In the genomic region with DNA sequence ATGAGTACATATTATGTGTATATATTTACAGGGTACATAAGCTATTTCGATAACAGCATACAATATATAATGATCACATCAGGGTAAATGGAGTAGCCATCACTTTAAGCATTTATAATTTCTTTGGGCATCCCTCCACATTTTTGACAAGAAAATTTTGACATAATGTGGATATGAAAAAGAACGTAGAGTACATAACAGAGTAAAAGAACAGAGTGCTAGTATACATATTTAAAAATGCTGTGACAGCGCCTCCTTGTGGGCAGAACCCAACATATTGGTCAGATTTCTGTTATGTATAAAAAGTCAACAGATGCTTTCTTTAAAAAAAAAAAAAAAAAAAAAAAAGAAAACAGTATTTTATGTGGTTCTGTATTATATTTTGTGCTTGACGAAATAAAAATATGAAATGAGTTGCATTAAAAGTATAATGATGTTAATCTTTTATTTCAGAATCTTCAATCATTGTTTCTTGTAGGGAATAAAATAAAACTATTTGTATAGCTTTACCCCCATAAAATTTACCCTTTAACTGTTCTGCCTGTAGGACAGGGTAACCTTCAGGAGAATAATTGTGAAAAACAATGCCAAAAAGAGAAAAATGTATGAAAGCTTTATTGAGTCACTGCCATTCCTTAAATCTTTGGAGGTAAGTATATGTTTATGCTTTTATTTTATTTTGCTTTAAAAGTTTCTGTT, we compare ENCODE assay signal across 8 cellular contexts. TPM values are rescaled to one million over a fixed set of nuclear protein-coding genes. Genes with fewer than 3 reads are reported as not detected.
DNase-seq lines count a peak whose midpoint lies in the region; ATAC-seq, FAIRE-seq and TF ChIP-seq lines count a peak whose summit lies in the region.

No MANE protein-coding gene starts in this region.

- ATAC-seq in A549 = peak; percentile 52 to 73; a peak in 3 of 6 replicates
- ATAC-seq in GM21526 (IDR thresholded peaks at IDR 0.05; ENCODE audit: low FRiP score, unreplicated experiment) = no peak

- no peak overlapping the region for H2AFZ ChIP-seq in H9 (ENCODE audit: low read length)

- H3K27ac ChIP-seq in A549 = no peak overlapping the region
- H3K27ac ChIP-seq in H9 (ENCODE audit: insufficient read length, low read depth, low read length) = no peak overlapping the region

- DNase-seq in A549 (ENCODE audit: low read depth in 1 of 2, low spot score in 1 of 2) (peak; percentile 18 to 67), H9 (no peak), NCI-H460 (ENCODE audit: extremely low read depth, low read depth) (peak; percentile 68), ecto neural progenitor cell (ENCODE audit: low spot score) (peak; percentile 59), middle frontal gyrus (ENCODE audit: extremely low spot score, low spot score) (peak; percentile 43)
- DNase-seq in activated CD4-positive, alpha-beta T cell treated with anti-CD3 and anti-CD28 coated beads, Interleukin-2, amount 50 U/mL, for 24 hours (ENCODE audit: low read depth in 1 of 2, low spot score in 1 of 2) = peak; percentile 49 to 74
- DNase-seq in stimulated activated CD8-positive, alpha-beta memory T cell treated with anti-CD3 and anti-CD28 coated beads, Interleukin-4, amount 100 ng/mL, for 48 hours = peak; percentile 86

- H3K4me1 ChIP-seq in A549 (peaks cover 5% of the 10 kb centered on the region; the same call in 1 of the 3 replicates), H9 (ENCODE audit: insufficient read depth, low read length) (no peaks in the 10 kb centered on the region)

- no peak overlapping the region for H3K18ac ChIP-seq in H9 (ENCODE audit: insufficient read length, low read depth, low read length)

- H4K5ac ChIP-seq in H9 (ENCODE audit: insufficient read length, low read depth, low read length) = no peak overlapping the region

- no peak overlapping the region for H3K4ac ChIP-seq in H9 (ENCODE audit: low read depth, low read length)

- peak; percentile 69 to 81 for TF ChIP-seq RAD21 in A549 (conservative IDR thresholded peaks at IDR 0.05 in 1 of 2, IDR thresholded peaks at IDR 0.05 in 1 of 2)

- H2BK120ac ChIP-seq in H9 (ENCODE audit: low read depth, low read length, poor library complexity, severe bottlenecking) = no peak overlapping the region

- POLR2A ChIA-PET in A549 (lab: Yijun Ruan, JAX) = interaction anchor here (0.6 kb wide), 1 partner anchor 16 kb away, joined by 3 read pairs; no protein-coding TSS in a partner anchor

- no peak overlapping the region for H3K4me3 ChIP-seq in A549

- no peaks in the 10 kb centered on the region for H3K79me1 ChIP-seq in H9 (ENCODE audit: insufficient read depth, low read depth, low read length, poor library complexity, severe bottlenecking)

- no peak for TF ChIP-seq POLR2A in A549 (IDR thresholded peaks at IDR 0.05; ENCODE audit: low read length)

- TF ChIP-seq CTCF in A549 (IDR thresholded peaks at IDR 0.05) = peak; percentile 81
- TF ChIP-seq CTCF in H9 (conservative IDR thresholded peaks at IDR 0.05) = peak; percentile 86

- no peak for TF ChIP-seq EP300 in A549 (IDR thresholded peaks at IDR 0.05)

- no peaks in the 10 kb centered on the region; a peak in 1 of 5 replicates for H3K9me3 Mint-ChIP-seq in H9

- CTCF ChIA-PET in A549 (lab: Yijun Ruan, JAX) = interaction anchor here (0.6 to 7.7 kb wide), 28 partner anchors 11 to 1123 kb away, joined by 3 to 163 read pairs (median 3); a partner anchor contains a TSS

- no peaks in the 10 kb centered on the region for H3K79me2 ChIP-seq in H9 (ENCODE audit: insufficient read depth, low read length)

- peaks cover 20 to 26% of the 10 kb centered on the region in 2 experiments for H3K4me1 Mint-ChIP-seq in H9

- H3K36me3 Mint-ChIP-seq in H9 (ENCODE audit: insufficient read depth in 1 of 3, low read depth in 3 of 3) = peaks cover 0 to 10% (median 7%) of the 10 kb centered on the region in 3 experiments; a peak in 4 of 7 replicates

- H3K4me2 ChIP-seq in A549 (no peak overlapping the region), H9 (ENCODE audit: insufficient read depth, insufficient read length, low read length) (no peak overlapping the region)

- H3K23me2 ChIP-seq in H9 (ENCODE audit: insufficient read length, low read depth, low read length, poor library complexity, severe bottlenecking) = no peaks in the 10 kb centered on the region

- H3K27me3 ChIP-seq in H9 (ENCODE audit: insufficient read depth, low read length) = no peaks in the 10 kb centered on the region

- FAIRE-seq in A549 (lab: Jason Lieb, UNC) = no peak

- H3K9me3 ChIP-seq in A549 = no peaks in the 10 kb centered on the region
- no peaks in the 10 kb centered on the region for H3K9me3 ChIP-seq in H9 (ENCODE audit: control insufficient read depth, low read depth, low read length)

- no peak overlapping the region for H3K9ac ChIP-seq in H9 (ENCODE audit: extremely low read depth, insufficient read length, low read length)

- no peak overlapping the region for H4K8ac ChIP-seq in H9 (replicated peaks; ENCODE audit: insufficient read length, low read depth, low read length)

- H2BK15ac ChIP-seq in H9 (ENCODE audit: low read depth, low read length) = no peak overlapping the region

- H3K23ac ChIP-seq in H9 (ENCODE audit: insufficient read length, low read depth, low read length) = no peak overlapping the region

- no peak overlapping the region for H2BK12ac ChIP-seq in H9 (ENCODE audit: insufficient read length, low read depth, low read length)

- H2AK5ac ChIP-seq in H9 (ENCODE audit: insufficient read length, low read length) = no peak overlapping the region

- H4K20me1 ChIP-seq in H9 (ENCODE audit: control insufficient read depth, insufficient read depth, insufficient read length) = no peaks in the 10 kb centered on the region

- WGBS in A549 (ENCODE audit: missing lambda C conversion rate) = 18% methylated on average over 4 of the region's 4 CpGs
- WGBS in H9 (ENCODE audit: extremely low coverage, insufficient read length, low lambda C conversion rate) = no CpG with 5 or more reads among the region's 4 CpGs

- no peak overlapping the region for H2BK20ac ChIP-seq in H9 (ENCODE audit: low read depth, low read length, poor library complexity, severe bottlenecking)

- no peak overlapping the region for H2BK5ac ChIP-seq in H9 (ENCODE audit: insufficient read length, low read length)

- H3K27ac Mint-ChIP-seq in H9 = no peak overlapping the region

- no peak overlapping the region for H4K91ac ChIP-seq in H9 (ENCODE audit: insufficient read length, low read depth, low read length)

- no peak overlapping the region for H3T11ph ChIP-seq in H9 (ENCODE audit: low read length)

- no peak overlapping the region for H3K56ac ChIP-seq in H9 (ENCODE audit: insufficient read length, low read depth, low read length)

- no peaks in the 10 kb centered on the region for H3K27me3 Mint-ChIP-seq in H9 (ENCODE audit: low read depth)

- H3K14ac ChIP-seq in H9 (ENCODE audit: insufficient read depth, low read length) = no peak overlapping the region

- no peak overlapping the region for H3K4me3 Mint-ChIP-seq in H9

TF ChIP-seq in A549, 52 proteins besides CTCF, POLR2A, EP300 and RAD21:
- TF ChIP-seq ESRRA (IDR thresholded peaks at IDR 0.05; ENCODE audit: borderline replicate concordance, low read length) (no peak), SMC3 (IDR thresholded peaks at IDR 0.05) (peak; percentile 79)
- TF ChIP-seq, protein P1, sequence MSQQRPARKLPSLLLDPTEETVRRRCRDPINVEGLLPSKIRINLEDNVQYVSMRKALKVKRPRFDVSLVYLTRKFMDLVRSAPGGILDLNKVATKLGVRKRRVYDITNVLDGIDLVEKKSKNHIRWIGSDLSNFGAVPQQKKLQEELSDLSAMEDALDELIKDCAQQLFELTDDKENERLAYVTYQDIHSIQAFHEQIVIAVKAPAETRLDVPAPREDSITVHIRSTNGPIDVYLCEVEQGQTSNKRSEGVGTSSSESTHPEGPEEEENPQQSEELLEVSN (IDR thresholded peaks at IDR 0.05; ENCODE audit: borderline replicate concordance, low read depth) = no peak
TF ChIP-seq in A549: peak in this region for 1.

RNA-seq across cellular contexts. Expression of a gene that starts 18.3 kb away (rescaled TPM):
- polyA plus RNA-seq in A549 (2011; rRNA removed) = 52.4 and 60.1 TPM in 2 replicates
- 7.5 and 10.3 TPM in 2 replicates for polyA plus RNA-seq in A549 (2012; cell fraction: cytosol; rRNA removed)
- 11.1 and 20.2 TPM in 2 replicates for polyA plus RNA-seq in A549 (2012; cell fraction: nucleus; rRNA removed)
- polyA plus RNA-seq in A549 (2017; fragmentation: RNase III; extraction: RNeasy Plus Mini Kit Qiagen cat#74134 plus additional on column Dnase treatment) = 20.1 to 30.4 TPM (median 28.9 TPM) in 3 replicates
- 36.2 and 36.6 TPM in 2 replicates for polyA minus RNA-seq in A549 (2011; rRNA and poly(A)+ RNA removed)
- total RNA-seq in H9 (2021) = 27.6 TPM in 2 replicates
- total RNA-seq in NCI-H460 (2014; rRNA removed; shearing (Covaris generic)) = 29.4 and 29.5 TPM in 2 replicates
- polyA plus RNA-seq in NCI-H460 (2014; cell fraction: nucleus; rRNA removed) = 11.3 and 14.9 TPM in 2 replicates
